12 cellular contexts compared by ENCODE assay signal in genomic region chr1:51863384-51863783, GRCh38. TPM values are rescaled to one million over a fixed set of nuclear protein-coding genes. Genes with fewer than 3 reads are reported as not detected.
A peak's percentile ranks its signal among the peaks of the same experiment; 100 is the strongest.
DNase-seq lines count a peak whose midpoint lies in the region; ATAC-seq and TF ChIP-seq lines count a peak whose summit lies in the region.
"Had no signal": no experiment of that assay in that cellular context is flagged by ENCODE, and none has a peak within 500 bp of the region (broad histone marks: within the 10 kb centered on the region; RNA-seq: fewer than 3 reads in every experiment).

No MANE protein-coding gene starts in this region.

- ATAC-seq in GM21619 (IDR thresholded peaks at IDR 0.05; ENCODE audit: unreplicated experiment) = peak; percentile 65
- ATAC-seq: left colon had no signal

- no peak overlapping the region for H2AFZ ChIP-seq in Karpas-422 (ENCODE audit: low read length)
- no peak overlapping the region for H2AFZ ChIP-seq in hepatocyte

- no peaks in the 10 kb centered on the region for H3K9me2 ChIP-seq in Karpas-422 (replicated peaks; ENCODE audit: insufficient read depth, low read length)
- H3K9me2 ChIP-seq in hepatocyte (replicated peaks; ENCODE audit: insufficient read depth) = no peaks in the 10 kb centered on the region

- no peak overlapping the region for H3K9ac ChIP-seq in Karpas-422 (ENCODE audit: low read length)

- no peak for TF ChIP-seq CTCF in GM13976 (IDR thresholded peaks at IDR 0.05; ENCODE audit: borderline replicate concordance, control extremely low read depth, extremely low read depth, insufficient read depth, missing control alignments)
- TF ChIP-seq CTCF in hepatocyte (IDR thresholded peaks at IDR 0.05; ENCODE audit: poor library complexity) = no peak

- H3K4me3 ChIP-seq in Karpas-422 (ENCODE audit: low read length) (no peak overlapping the region), hepatocyte (no peak overlapping the region)
- H3K4me3 ChIP-seq: SJSA1 had no signal

- H3K4me2 ChIP-seq in Karpas-422 (ENCODE audit: low read depth, low read length, poor library complexity, severe bottlenecking) (peak overlapping the region; percentile 36), hepatocyte (no peak overlapping the region)

- in situ Hi-C loops in GM13976 (cut with MboI; ENCODE audit: low sequenced_read_pairs, unreplicated experiment) = no loop called here

- H3K36me3 ChIP-seq in Karpas-422 (ENCODE audit: insufficient read depth, low read length) (no peaks in the 10 kb centered on the region), hepatocyte (replicated peaks; ENCODE audit: insufficient read depth, low read depth) (no peaks in the 10 kb centered on the region)

- 96% methylated on average over 2 of the region's 2 CpGs for WGBS in hepatocyte (ENCODE audit: low lambda C conversion rate, missing lambda C conversion rate)

- H4K20me1 ChIP-seq in Karpas-422 (ENCODE audit: insufficient read depth, low read depth, low read length) (no peaks in the 10 kb centered on the region), hepatocyte (ENCODE audit: insufficient read depth, poor library complexity, severe bottlenecking) (peaks cover 23% of the 10 kb centered on the region)

- peak; percentile 36 for DNase-seq in GM13976 (ENCODE audit: low spot score)
- peak; percentile 74 for DNase-seq in Karpas-422
- DNase-seq in germinal center (ENCODE audit: low spot score) = peak; percentile 64
- DNase-seq in hepatocyte (ENCODE audit: low spot score) = no peak
- no peak for DNase-seq in SK-N-DZ (ENCODE audit: low spot score)
- DNase-seq in activated CD4-positive, alpha-beta T cell treated with anti-CD3 and anti-CD28 coated beads, Interleukin-2, amount 50 U/mL, for 4 hours = no peak
- DNase-seq in NCI-H748 (lab: John Stamatoyannopoulos, UW; ENCODE audit: unreplicated experiment) = no peak
- DNase-seq: DMS79, left colon, NCI-H2081 treated with DMSO at 0.1 percent for 48 hours had no signal

- H3K27ac ChIP-seq in Karpas-422 (ENCODE audit: low read length) = peak overlapping the region; percentile 36; the same call in 1 of the 2 replicates
- H3K27ac ChIP-seq in hepatocyte = no peak overlapping the region
- H3K27ac ChIP-seq: SJSA1 had no signal

- H3K9me3 ChIP-seq in Karpas-422 (ENCODE audit: low read length) (no peaks in the 10 kb centered on the region), hepatocyte (ENCODE audit: low read depth) (no peaks in the 10 kb centered on the region)
- H3K9me3 ChIP-seq: SJSA1 had no signal

- no peaks in the 10 kb centered on the region for H3K27me3 ChIP-seq in Karpas-422 (ENCODE audit: low read length)
- no peaks in the 10 kb centered on the region for H3K27me3 ChIP-seq in hepatocyte
- H3K27me3 ChIP-seq: SJSA1 had no signal

- H3K4me1 ChIP-seq in Karpas-422 (ENCODE audit: low read length) = peaks cover 34% of the 10 kb centered on the region
- no peaks in the 10 kb centered on the region for H3K4me1 ChIP-seq in hepatocyte (ENCODE audit: insufficient read depth)
- H3K4me1 ChIP-seq: SJSA1 had no signal

- H3K79me2 ChIP-seq in Karpas-422 (ENCODE audit: low read length) (peaks cover 97% of the 10 kb centered on the region), hepatocyte (peaks cover 97% of the 10 kb centered on the region)

RNA-seq across cellular contexts. Expression of gene NRDC, which starts 15.1 kb away (rescaled TPM):
- 104 and 140 TPM in 2 replicates for total RNA-seq in Karpas-422 (2014; rRNA removed; shearing (Covaris generic); ENCODE audit: low replicate concordance)
- 77.3 and 82.2 TPM in 2 replicates for total RNA-seq in hepatocyte
- polyA plus RNA-seq in hepatocyte = 89.4 and 115 TPM in 2 replicates
- polyA plus RNA-seq in SK-N-DZ (2014; cell fraction: cytosol; rRNA removed) = 37.5 and 45.2 TPM in 2 replicates
- 70.6 and 131 TPM in 2 replicates for polyA plus RNA-seq in SK-N-DZ (2014; cell fraction: nucleus; rRNA removed)

Comparison
In these comparisons a context has a peak if more than half of its experiments do, and no peak if none do; other contexts are left out.
1. DNase-seq: peak in GM13976 (single experiment), Karpas-422 (single experiment) and germinal center (single experiment); none in hepatocyte (single experiment), SK-N-DZ (single experiment), activated CD4-positive, alpha-beta T cell treated with anti-CD3 and anti-CD28 coated beads, Interleukin-2, amount 50 U/mL, for 4 hours (0 of 2) and NCI-H748 (single experiment).